Comparison of ENCODE assay signal across 16 cellular contexts in the genomic region with DNA sequence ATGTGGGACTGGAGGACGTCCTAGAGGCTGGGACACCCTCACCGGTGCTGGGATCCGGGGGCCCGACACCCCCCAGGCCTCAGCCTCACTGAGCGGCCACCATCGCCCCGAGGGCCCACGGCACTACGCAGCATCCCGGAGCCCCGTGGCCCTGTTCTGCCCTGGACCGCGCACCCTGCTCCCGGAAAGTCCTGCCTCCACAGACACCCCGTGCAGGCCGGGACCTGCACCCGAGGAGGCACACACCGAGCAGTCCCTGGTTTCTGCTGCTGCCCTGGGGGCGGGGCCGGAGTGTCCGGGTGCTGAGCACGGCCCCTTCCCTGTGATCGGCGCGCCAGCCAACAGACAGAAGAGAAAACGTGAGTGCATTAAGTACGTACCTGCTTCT. TPM values are rescaled to one million over a fixed set of nuclear protein-coding genes. Genes with fewer than 3 reads are reported as not detected.
"Had no signal": no experiment of that assay in that cellular context is flagged by ENCODE, and none has a peak within 500 bp of the region (broad histone marks: within the 10 kb centered on the region; RNA-seq: fewer than 3 reads in every experiment).

No MANE protein-coding gene starts in this region.

- H3K4me3 ChIP-seq: adrenal gland, lung, ovary, suprapubic skin had no signal

- H3K36me3 Mint-ChIP-seq: activated naive CD4-positive, alpha-beta T cell treated with anti-CD3 and anti-CD28 coated beads, Interleukin-2, amount 50 U/mL, for 24 hours; type B pancreatic cell had no signal

- H3K4me3 Mint-ChIP-seq: activated B cell treated with CpG ODN at 0.5 μM for 24 hours; activated CD4-positive, alpha-beta T cell treated with anti-CD3 and anti-CD28 coated beads, Interleukin-2, amount 10 ng/mL, durations not matched to agents 7 days and 5 days; activated naive CD4-positive, alpha-beta T cell treated with anti-CD3 and anti-CD28 coated beads, Interleukin-2, amount 50 U/mL, for 24 hours; activated T-helper 17 cell treated with anti-CD3 and anti-CD28 coated beads, Interleukin-2, amount 50 U/mL, for 72 hours; neural crest cell; T-helper 2 cell treated with Interferon-gamma antibody and Interleukin-4, amounts not matched to agents 5 μg/mL and 100 μg/mL, for 36 hours; type B pancreatic cell had no signal

- H3K9me3 Mint-ChIP-seq: activated CD4-positive, alpha-beta T cell treated with anti-CD3 and anti-CD28 coated beads, Interleukin-2, amount 10 ng/mL, durations not matched to agents 7 days and 5 days; activated naive CD4-positive, alpha-beta T cell treated with anti-CD3 and anti-CD28 coated beads, Interleukin-2, amount 50 U/mL, for 24 hours; activated T-helper 17 cell treated with anti-CD3 and anti-CD28 coated beads, Interleukin-2, amount 50 U/mL, for 72 hours; T-helper 2 cell treated with Interferon-gamma antibody and Interleukin-4, amounts not matched to agents 5 μg/mL and 100 μg/mL, for 36 hours had no signal

- H3K27me3 ChIP-seq: ovary had no signal

- DNase-seq: activated B cell treated with CpG ODN at 0.5 μM for 24 hours; activated CD4-positive, alpha-beta T cell treated with anti-CD3 and anti-CD28 coated beads, Interleukin-2, amount 10 ng/mL, durations not matched to agents 7 days and 5 days; caudate nucleus; stimulated activated CD4-positive, alpha-beta T cell treated with anti-CD3 and anti-CD28 coated beads, Interleukin-4, amount 100 ng/mL, for 24 hours; stimulated activated naive CD4-positive, alpha-beta T cell treated with Interleukin-2 at 50 U/mL for 16 hours had no signal

- H3K27ac ChIP-seq: adrenal gland, ovary, suprapubic skin had no signal

- H3K36me3 ChIP-seq: adrenal gland, ovary, suprapubic skin had no signal

- H3K9me3 ChIP-seq: adrenal gland, ovary, suprapubic skin had no signal

- H3K27ac Mint-ChIP-seq: activated B cell treated with CpG ODN at 0.5 μM for 24 hours; activated CD4-positive, alpha-beta T cell treated with anti-CD3 and anti-CD28 coated beads, Interleukin-2, amount 10 ng/mL, durations not matched to agents 7 days and 5 days; activated naive CD4-positive, alpha-beta T cell treated with anti-CD3 and anti-CD28 coated beads, Interleukin-2, amount 50 U/mL, for 24 hours; activated T-helper 17 cell treated with anti-CD3 and anti-CD28 coated beads, Interleukin-2, amount 50 U/mL, for 72 hours; T-helper 2 cell treated with Interferon-gamma antibody and Interleukin-4, amounts not matched to agents 5 μg/mL and 100 μg/mL, for 36 hours; type B pancreatic cell had no signal

- H3K4me1 Mint-ChIP-seq: activated T-helper 17 cell treated with anti-CD3 and anti-CD28 coated beads, Interleukin-2, amount 50 U/mL, for 72 hours had no signal

- ATAC-seq: activated T-helper 17 cell treated with anti-CD3 and anti-CD28 coated beads, Interleukin-2, amount 50 U/mL, for 72 hours had no signal

RNA-seq across cellular contexts. Expression of gene ADGRA1, which starts 54.2 kb away (rescaled TPM):
- total RNA-seq: activated B cell treated with CpG ODN at 0.5 μM for 24 hours; activated CD4-positive, alpha-beta T cell treated with anti-CD3 and anti-CD28 coated beads, Interleukin-2, amount 10 ng/mL, durations not matched to agents 7 days and 5 days; activated T-helper 17 cell treated with anti-CD3 and anti-CD28 coated beads, Interleukin-2, amount 50 U/mL, for 72 hours; kidney epithelial cell; SK-MEL-5; suprapubic skin had no signal
- polyA plus RNA-seq: ovary had no signal
